ENCODE assay signal across 9 cellular contexts in genomic region chr19:40810160-40810559, GRCh38. TPM values are rescaled to one million over a fixed set of nuclear protein-coding genes. Genes with fewer than 3 reads are reported as not detected.
A peak's percentile ranks its signal among the peaks of the same experiment; 100 is the strongest.
DNase-seq lines count a peak whose midpoint lies in the region; ATAC-seq and TF ChIP-seq lines count a peak whose summit lies in the region.
"Had no signal": no experiment of that assay in that cellular context is flagged by ENCODE, and none has a peak within 500 bp of the region (broad histone marks: within the 10 kb centered on the region; RNA-seq: fewer than 3 reads in every experiment).

No MANE protein-coding gene starts in this region.

- no peak for TF ChIP-seq EP300 in upper lobe of left lung (IDR thresholded peaks at IDR 0.05)

- intact Hi-C loops in heart left ventricle (cut with DNase I) (loop anchor here in 1 of 10 donors (2.0 kb wide), 1 partner anchor 59 kb away; the partner anchor contains the start of genes ACTMAP and SNRPA), cardiac septum (cut with DNase I) (no loop called here)

- peaks cover 66% of the 10 kb centered on the region for H3K4me1 Mint-ChIP-seq in chondrocyte (ENCODE audit: low read depth)

- 37 to 57% (median 46%) methylated on average over 4 to 14 of the region's 14 CpGs for WGBS in heart left ventricle, 4 donors
- WGBS in mesodermal cell (ENCODE audit: insufficient coverage in 2 of 2), 2 experiments, result 89 to 94% methylated on average over 7 to 8 of the region's 14 CpGs
- WGBS in upper lobe of left lung, 2 donors, result 65 to 77% methylated on average over 8 of the region's 14 CpGs

- H3K4me3 Mint-ChIP-seq in chondrocyte (ENCODE audit: unreplicated experiment), result peak overlapping the region; percentile 85

- H3K4me1 ChIP-seq in heart left ventricle (peaks cover 17 to 77% (median 57%) of the 10 kb centered on the region in 12 donors), mesodermal cell (ENCODE audit: control insufficient read depth, insufficient read depth, low read length, poor library complexity, severe bottlenecking) (peaks cover 45% of the 10 kb centered on the region), upper lobe of left lung (peaks cover 71 to 78% (median 73%) of the 10 kb centered on the region in 4 donors)

- peak overlapping the region in 11 of 12 donors; percentile 35 to 65 (median 54) for H3K4me3 ChIP-seq in heart left ventricle
- peak overlapping the region; percentile 32 for H3K4me3 ChIP-seq in mesodermal cell (ENCODE audit: extremely low read depth, insufficient read depth, low read length, poor library complexity, severe bottlenecking)
- H3K4me3 ChIP-seq in upper lobe of left lung, result peak overlapping the region in 3 of 4 donors; percentile 41 to 56 (median 49)

- H3K9me3 ChIP-seq in heart left ventricle, result no peaks in the 10 kb centered on the region
- H3K9me3 ChIP-seq in mesodermal cell (ENCODE audit: control insufficient read depth, low read length), result no peaks in the 10 kb centered on the region
- no peaks in the 10 kb centered on the region for H3K9me3 ChIP-seq in upper lobe of left lung

- H3K27ac ChIP-seq in heart left ventricle (peak overlapping the region in 11 of 12 donors; percentile 73 to 87 (median 80)), mesodermal cell (ENCODE audit: low read depth, low read length, severe bottlenecking) (peak overlapping the region; percentile 36), upper lobe of left lung (peak overlapping the region; percentile 76 to 82 (median 80))

- H3K27me3 ChIP-seq in heart left ventricle, result no peaks in the 10 kb centered on the region
- no peaks in the 10 kb centered on the region for H3K27me3 ChIP-seq in upper lobe of left lung

- H3K36me3 ChIP-seq in heart left ventricle (peaks cover 0 to 44% (median 28%) of the 10 kb centered on the region in 9 donors), mesodermal cell (ENCODE audit: control insufficient read depth, insufficient read depth, low read length) (peaks cover 39% of the 10 kb centered on the region), upper lobe of left lung (peaks cover 14 to 35% (median 28%) of the 10 kb centered on the region in 4 donors)

- peaks cover 11% of the 10 kb centered on the region for H3K36me3 Mint-ChIP-seq in chondrocyte (ENCODE audit: low read depth)

- no peaks in the 10 kb centered on the region for H3K9me3 Mint-ChIP-seq in chondrocyte (ENCODE audit: low read depth)

- no peak for TF ChIP-seq POLR2A in heart left ventricle (IDR thresholded peaks at IDR 0.05)
- no peak for TF ChIP-seq POLR2A in upper lobe of left lung (IDR thresholded peaks at IDR 0.05)

- peak overlapping the region; percentile 45 for H3K27ac Mint-ChIP-seq in chondrocyte (ENCODE audit: unreplicated experiment)

- H3K27me3 Mint-ChIP-seq in chondrocyte (ENCODE audit: low read depth), result no peaks in the 10 kb centered on the region

- peak in 1 of 4 donors; percentile 8 for ATAC-seq in heart left ventricle
- no peak for ATAC-seq in upper lobe of left lung (ENCODE audit: low FRiP score in 2 of 2)

- no peak for TF ChIP-seq CTCF in heart left ventricle (IDR thresholded peaks at IDR 0.05)
- no peak for TF ChIP-seq CTCF in chondrocyte (IDR thresholded peaks at IDR 0.05)
- TF ChIP-seq CTCF in upper lobe of left lung (IDR thresholded peaks at IDR 0.05), result no peak

- DNase-seq in heart left ventricle, result no peak
- DNase-seq in cardiac septum (ENCODE audit: low spot score), result no peak
- no peak for DNase-seq in chondrocyte (ENCODE audit: low spot score)
- DNase-seq in upper lobe of left lung, result no peak
- no peak for DNase-seq in NCI-H2196 treated with DMSO at 0.1 percent for 48 hours (lab: John Stamatoyannopoulos, UW; ENCODE audit: unreplicated experiment)
- DNase-seq in NCI-H128 (lab: John Stamatoyannopoulos, UW; ENCODE audit: unreplicated experiment), result no peak
- DNase-seq in NCI-H1092 (lab: John Stamatoyannopoulos, UW), result no peak

RNA-seq across cellular contexts. Expression of gene EGLN2, which starts 11.2 kb away (rescaled TPM):
- total RNA-seq in heart left ventricle (10 to 100 TPM; 38.1 to 85.1 (median 49.2) TPM), cardiac septum (48.4 TPM), chondrocyte (74.6 to 83.1 TPM (median 83.0 TPM) in 3 replicates), upper lobe of left lung (100 to 1,000 TPM; 170 to 353 (median 211) TPM)
- 10 to 100 TPM; 53.5 to 91.8 TPM for polyA plus RNA-seq in heart left ventricle
- 56.7 TPM for polyA plus RNA-seq in mesodermal cell (2013, experiment 1 of 2)
- 46.4 TPM for polyA plus RNA-seq in mesodermal cell (2013, experiment 2 of 2)

RNA-seq across cellular contexts. Expression of gene RAB4B, which starts 32.1 kb away (rescaled TPM):
- total RNA-seq in heart left ventricle (10 to 100 TPM; 12.3 to 31.3 (median 15.0) TPM), cardiac septum (16.9 TPM), chondrocyte (19.2 to 23.4 TPM (median 23.2 TPM) in 3 replicates), upper lobe of left lung (10 to 100 TPM; 39.9 to 78.5 (median 58.6) TPM)
- polyA plus RNA-seq in heart left ventricle, result 10 to 100 TPM; 23.7 to 50.1 TPM
- polyA plus RNA-seq in mesodermal cell (2013, experiment 1 of 2), result 35.6 TPM
- 30.4 TPM for polyA plus RNA-seq in mesodermal cell (2013, experiment 2 of 2)

RNA-seq across cellular contexts. Expression of gene MIA, which starts 34.8 kb away (rescaled TPM):
- total RNA-seq in heart left ventricle (1 to 10 TPM in 2 of 9 donors, under 1 TPM in 2, not detected in 5; 0.72 to 3.0 (median 0.99) TPM), cardiac septum (1.00 TPM), chondrocyte (1.4 to 2.6 TPM (median 2.4 TPM) in 3 replicates), upper lobe of left lung (1 to 10 TPM in 3 of 6 donors, not detected in 3; 1.2 to 5.2 (median 2.1) TPM)
- 1 to 10 TPM in 1 of 2 donors, under 1 TPM in 1; 0.99 to 1.0 TPM for polyA plus RNA-seq in heart left ventricle
- polyA plus RNA-seq in mesodermal cell (2013, experiment 1 of 2), result 1.5 TPM
- 3.5 TPM for polyA plus RNA-seq in mesodermal cell (2013, experiment 2 of 2)

RNA-seq across cellular contexts. Expression of gene CYP2A6, which starts 40.1 kb away (rescaled TPM):
- total RNA-seq in heart left ventricle (under 1 TPM in 1 of 9 donors, not detected in 8; 0.16 TPM), cardiac septum (not detected), chondrocyte (not detected in 3 replicates), upper lobe of left lung (10 to 100 TPM in 1 of 6 donors, 1 to 10 TPM in 4, not detected in 1; 1.5 to 11.6 (median 2.9) TPM)
- polyA plus RNA-seq in heart left ventricle, result not detected
- not detected for polyA plus RNA-seq in mesodermal cell (2013, experiment 1 of 2)
- polyA plus RNA-seq in mesodermal cell (2013, experiment 2 of 2), result 0.51 TPM
- total RNA-seq: pulmonary artery endothelial cell had no signal

RNA-seq across cellular contexts. Expression of gene SNRPA, which starts 59.2 kb away (rescaled TPM):
- 10 to 100 TPM; 22.5 to 50.2 (median 31.6) TPM for total RNA-seq in heart left ventricle
- polyA plus RNA-seq in heart left ventricle, result 10 to 100 TPM; 23.5 to 32.3 TPM
- 32.9 TPM for total RNA-seq in cardiac septum
- 34.9 to 64.6 TPM (median 37.0 TPM) in 3 replicates for total RNA-seq in chondrocyte
- polyA plus RNA-seq in mesodermal cell (2013, experiment 1 of 2), result 157 TPM
- polyA plus RNA-seq in mesodermal cell (2013, experiment 2 of 2), result 138 TPM
- 10 to 100 TPM; 32.4 to 90.1 (median 55.3) TPM for total RNA-seq in upper lobe of left lung
